26 cellular contexts compared by ENCODE assay signal in genomic region chr11:69057801-69058200, GRCh38. TPM values are rescaled to one million over a fixed set of nuclear protein-coding genes. Genes with fewer than 3 reads are reported as not detected.
"Had no signal": no experiment of that assay in that cellular context is flagged by ENCODE, and none has a peak within 500 bp of the region (broad histone marks: within the 10 kb centered on the region; RNA-seq: fewer than 3 reads in every experiment).

No MANE protein-coding gene starts in this region.

- FAIRE-seq: bronchial epithelial cell, RCC 7860 had no signal

- H3K36me3 Mint-ChIP-seq: activated naive CD4-positive, alpha-beta T cell treated with anti-CD3 and anti-CD28 coated beads, Interleukin-2, amount 50 U/mL, for 72 hours had no signal

- DNase-seq: activated CD4-positive, alpha-beta memory T cell treated with anti-CD3 and anti-CD28 coated beads for 36 hours; activated CD4-positive, alpha-beta T cell treated with anti-CD3 and anti-CD28 coated beads, Interleukin-2, amount 10 ng/mL, durations not matched to agents 7 days and 5 days; activated CD4-positive, CD25-positive, alpha-beta regulatory T cell; activated CD8-positive, alpha-beta memory T cell treated with anti-CD3 and anti-CD28 coated beads for 24 hours; activated effector memory CD4-positive, alpha-beta T cell treated with anti-CD3 and anti-CD28 coated beads, Interleukin-2, amount 50 U/mL, for 16 hours; activated naive CD4-positive, alpha-beta T cell treated with Interleukin-2 at 50 U/mL for 16 hours; activated naive CD8-positive, alpha-beta T cell treated with anti-CD3 and anti-CD28 coated beads, Interleukin-2, amount 50 U/mL, for 24 hours; activated T-cell treated with anti-CD3 and anti-CD28 coated beads, Interleukin-2, amount 50 U/mL, for 4 hours; amniotic stem cell; body of pancreas; MM.1S; NCI-H1105; NCI-H1436; NCI-H1694 treated with DMSO at 0.1 percent for 48 hours; NCI-H2081; NCI-H510A treated with DMSO at 0.1 percent for 48 hours; NCI-H69; PC-3; T-helper 1 cell had no signal

- H3K27me3 ChIP-seq: ascending aorta, body of pancreas had no signal

- H3K27ac Mint-ChIP-seq: activated CD4-positive, alpha-beta memory T cell treated with anti-CD3 and anti-CD28 coated beads for 36 hours; activated CD4-positive, alpha-beta T cell treated with anti-CD3 and anti-CD28 coated beads, Interleukin-2, amount 10 ng/mL, durations not matched to agents 7 days and 5 days; activated naive CD4-positive, alpha-beta T cell treated with anti-CD3 and anti-CD28 coated beads, Interleukin-2, amount 50 U/mL, for 72 hours; activated naive CD8-positive, alpha-beta T cell treated with anti-CD3 and anti-CD28 coated beads, Interleukin-2, amount 50 U/mL, for 24 hours had no signal

- ATAC-seq: activated naive CD4-positive, alpha-beta T cell treated with anti-CD3 and anti-CD28 coated beads, Interleukin-2, amount 50 U/mL, for 72 hours; activated naive CD8-positive, alpha-beta T cell treated with anti-CD3 and anti-CD28 coated beads, Interleukin-2, amount 50 U/mL, for 24 hours; activated T-cell treated with anti-CD3 and anti-CD28 coated beads, Interleukin-2, amount 50 U/mL, for 4 hours; body of pancreas; PC-3 had no signal

- H3K27me3 Mint-ChIP-seq: activated CD4-positive, alpha-beta memory T cell treated with anti-CD3 and anti-CD28 coated beads for 36 hours; activated CD4-positive, alpha-beta T cell treated with anti-CD3 and anti-CD28 coated beads, Interleukin-2, amount 10 ng/mL, durations not matched to agents 7 days and 5 days; activated naive CD8-positive, alpha-beta T cell treated with anti-CD3 and anti-CD28 coated beads, Interleukin-2, amount 50 U/mL, for 24 hours had no signal

- H3K9me3 ChIP-seq: ascending aorta, body of pancreas had no signal

- H3K4me3 Mint-ChIP-seq: activated CD4-positive, alpha-beta memory T cell treated with anti-CD3 and anti-CD28 coated beads for 36 hours; activated CD4-positive, alpha-beta T cell treated with anti-CD3 and anti-CD28 coated beads, Interleukin-2, amount 10 ng/mL, durations not matched to agents 7 days and 5 days; activated naive CD8-positive, alpha-beta T cell treated with anti-CD3 and anti-CD28 coated beads, Interleukin-2, amount 50 U/mL, for 24 hours; activated T-cell treated with anti-CD3 and anti-CD28 coated beads, Interleukin-2, amount 50 U/mL, for 4 hours had no signal

- H3K4me3 ChIP-seq: ascending aorta, body of pancreas, SK-N-MC had no signal

- H3K27ac ChIP-seq: ascending aorta, body of pancreas, SK-N-MC, VCaP had no signal

- H3K4me1 ChIP-seq: body of pancreas had no signal

- H3K9me3 Mint-ChIP-seq: activated CD4-positive, alpha-beta memory T cell treated with anti-CD3 and anti-CD28 coated beads for 36 hours; activated CD4-positive, alpha-beta T cell treated with anti-CD3 and anti-CD28 coated beads, Interleukin-2, amount 10 ng/mL, durations not matched to agents 7 days and 5 days; activated naive CD4-positive, alpha-beta T cell treated with anti-CD3 and anti-CD28 coated beads, Interleukin-2, amount 50 U/mL, for 72 hours; activated naive CD8-positive, alpha-beta T cell treated with anti-CD3 and anti-CD28 coated beads, Interleukin-2, amount 50 U/mL, for 24 hours; activated T-cell treated with anti-CD3 and anti-CD28 coated beads, Interleukin-2, amount 50 U/mL, for 4 hours had no signal

RNA-seq across cellular contexts. Expression of gene MRGPRF, which starts 44.8 kb away (rescaled TPM):
- total RNA-seq: activated CD4-positive, alpha-beta memory T cell treated with anti-CD3 and anti-CD28 coated beads for 36 hours; activated CD4-positive, alpha-beta T cell treated with anti-CD3 and anti-CD28 coated beads, Interleukin-2, amount 10 ng/mL, durations not matched to agents 7 days and 5 days; activated naive CD4-positive, alpha-beta T cell treated with anti-CD3 and anti-CD28 coated beads, Interleukin-2, amount 50 U/mL, for 72 hours; PC-3; T-helper 2 cell treated with Interferon-gamma antibody and Interleukin-4, amounts not matched to agents 100 ng/mL and 5 ng/mL, for 36 hours had no signal
